ENCODE assay signal across 24 cellular contexts in genomic region chr2:109695290-109695689, GRCh38.
"Had no signal": no experiment of that assay in that cellular context is flagged by ENCODE, and none has a peak within 500 bp of the region (broad histone marks: within the 10 kb centered on the region; RNA-seq: fewer than 3 reads in every experiment).

No MANE protein-coding gene starts in this region.

- H3K9me3 ChIP-seq: pancreas, uterus had no signal

- H3K4me1 Mint-ChIP-seq: activated CD4-positive, alpha-beta memory T cell treated with anti-CD3 and anti-CD28 coated beads, Interleukin-2, amount 10 ng/mL, durations not matched to agents 7 days and 5 days; activated CD4-positive, alpha-beta T cell treated with anti-CD3 and anti-CD28 coated beads, Interleukin-2, amount 10 ng/mL, durations not matched to agents 24 days and 14 days; stimulated activated naive B cell treated with anti-CD40 and anti-IgM and Interleukin-4, amounts not matched to agents 10 μg/mL and 1 μg/mL and 100 μg/mL, for 72 hours; T-helper 17 cell had no signal

- H3K4me3 Mint-ChIP-seq: activated CD4-positive, alpha-beta memory T cell treated with anti-CD3 and anti-CD28 coated beads, Interleukin-2, amount 10 ng/mL, durations not matched to agents 7 days and 5 days; activated CD4-positive, alpha-beta T cell treated with anti-CD3 and anti-CD28 coated beads, Interleukin-2, amount 10 ng/mL, durations not matched to agents 24 days and 14 days; activated CD8-positive, alpha-beta memory T cell treated with anti-CD3 and anti-CD28 coated beads, Interleukin-2, amount 10 ng/mL, durations not matched to agents 7 days and 5 days; activated naive CD8-positive, alpha-beta T cell treated with anti-CD3 and anti-CD28 coated beads, Interleukin-2, amount 50 U/mL, for 24 hours; activated T-helper 1 cell treated with anti-CD3 and anti-CD28 coated beads, Interleukin-12 subunit alpha, Interleukin-12 subunit beta, Interleukin-2, Interleukin-4 antibody, amounts not matched to agents 30 ng/mL and 10 ng/mL and 1 ng/mL, durations not matched to agents 14 hours and 24 hours and 36 hours; nephron; stimulated activated naive B cell treated with anti-CD40 and anti-IgM and Interleukin-4, amounts not matched to agents 10 μg/mL and 1 μg/mL and 100 μg/mL, for 72 hours; T-helper 17 cell had no signal

- DNase-seq: activated CD4-positive, alpha-beta memory T cell treated with anti-CD3 and anti-CD28 coated beads, Interleukin-2, amount 10 ng/mL, durations not matched to agents 7 days and 5 days; activated CD4-positive, alpha-beta T cell treated with anti-CD3 and anti-CD28 coated beads, Interleukin-2, amount 10 ng/mL, durations not matched to agents 24 days and 14 days; activated CD8-positive, alpha-beta memory T cell treated with anti-CD3 and anti-CD28 coated beads, Interleukin-2, amount 10 ng/mL, durations not matched to agents 7 days and 5 days; activated gamma-delta T cell; activated naive CD4-positive, alpha-beta T cell treated with anti-CD3 and anti-CD28 coated beads, Interleukin-2, amount 50 U/mL, for 16 hours; activated naive CD8-positive, alpha-beta T cell treated with anti-CD3 and anti-CD28 coated beads, Interleukin-2, amount 50 U/mL, for 24 hours; activated T-cell treated with anti-CD3 and anti-CD28 coated beads for 4 hours; cortex of kidney; foreskin melanocyte; glutamatergic neuron; left ventricle myocardium superior; midbrain; pancreas; stimulated activated CD4-positive, alpha-beta T cell treated with anti-CD3 and anti-CD28 coated beads, Interleukin-15, amount 100 ng/mL, for 24 hours; stimulated activated naive B cell treated with anti-CD40 and anti-IgM and Interleukin-4, amounts not matched to agents 10 μg/mL and 1 μg/mL and 100 μg/mL, for 72 hours; SW 1271; T-helper 17 cell; uterus had no signal

- H3K27ac Mint-ChIP-seq: activated CD4-positive, alpha-beta memory T cell treated with anti-CD3 and anti-CD28 coated beads, Interleukin-2, amount 10 ng/mL, durations not matched to agents 7 days and 5 days; activated CD4-positive, alpha-beta T cell treated with anti-CD3 and anti-CD28 coated beads, Interleukin-2, amount 10 ng/mL, durations not matched to agents 24 days and 14 days; activated CD8-positive, alpha-beta memory T cell treated with anti-CD3 and anti-CD28 coated beads, Interleukin-2, amount 10 ng/mL, durations not matched to agents 7 days and 5 days; activated naive CD8-positive, alpha-beta T cell treated with anti-CD3 and anti-CD28 coated beads, Interleukin-2, amount 50 U/mL, for 24 hours; activated T-helper 1 cell treated with anti-CD3 and anti-CD28 coated beads, Interleukin-12 subunit alpha, Interleukin-12 subunit beta, Interleukin-2, Interleukin-4 antibody, amounts not matched to agents 30 ng/mL and 10 ng/mL and 1 ng/mL, durations not matched to agents 14 hours and 24 hours and 36 hours; stimulated activated naive B cell treated with anti-CD40 and anti-IgM and Interleukin-4, amounts not matched to agents 10 μg/mL and 1 μg/mL and 100 μg/mL, for 72 hours; T-helper 17 cell had no signal

- H3K9me3 Mint-ChIP-seq: activated T-helper 1 cell treated with anti-CD3 and anti-CD28 coated beads, Interleukin-12 subunit alpha, Interleukin-12 subunit beta, Interleukin-2, Interleukin-4 antibody, amounts not matched to agents 30 ng/mL and 10 ng/mL and 1 ng/mL, durations not matched to agents 14 hours and 24 hours and 36 hours had no signal

- H3K27me3 ChIP-seq: cardiac muscle cell, hepatocyte, pancreas, uterus had no signal

- H3K36me3 ChIP-seq: cardiac muscle cell, pancreas, uterus had no signal

- H3K36me3 Mint-ChIP-seq: stimulated activated naive B cell treated with anti-CD40 and anti-IgM and Interleukin-4, amounts not matched to agents 10 μg/mL and 1 μg/mL and 100 μg/mL, for 72 hours had no signal

- ATAC-seq: activated CD8-positive, alpha-beta memory T cell treated with anti-CD3 and anti-CD28 coated beads, Interleukin-2, amount 10 ng/mL, durations not matched to agents 7 days and 5 days; activated naive CD8-positive, alpha-beta T cell treated with anti-CD3 and anti-CD28 coated beads, Interleukin-2, amount 50 U/mL, for 24 hours; left ventricle myocardium superior; pancreas; sciatic nerve; stimulated activated naive B cell treated with anti-CD40 and anti-IgM and Interleukin-4, amounts not matched to agents 10 μg/mL and 1 μg/mL and 100 μg/mL, for 72 hours; T-helper 17 cell had no signal

- H3K4me3 ChIP-seq: cardiac muscle cell, hepatocyte, pancreas, smooth muscle cell, uterus had no signal

- H3K27ac ChIP-seq: cardiac muscle cell had no signal
